In genomic region chrX:136065044-136065671, GRCh38 we compare ENCODE assay signal across 9 cellular contexts.
DNase-seq lines count a peak whose midpoint lies in the region; ATAC-seq, FAIRE-seq and TF ChIP-seq lines count a peak whose summit lies in the region.
"Had no signal": no experiment of that assay in that cellular context is flagged by ENCODE, and none has a peak within 500 bp of the region (broad histone marks: within the 10 kb centered on the region; RNA-seq: fewer than 3 reads in every experiment).

No MANE protein-coding gene starts in this region.

- H4K20me1 ChIP-seq in K562 (replicated peaks; ENCODE audit: control insufficient read depth, insufficient read depth, low read length) (no peaks in the 10 kb centered on the region), neural progenitor cell (ENCODE audit: low read depth) (no peaks in the 10 kb centered on the region)

- H3K9ac ChIP-seq in K562 (ENCODE audit: insufficient read depth in 1 of 2, low read depth in 2 of 2, low read length in 2 of 2) (no peak overlapping the region), mesendoderm (ENCODE audit: low read length) (no peak overlapping the region), neural progenitor cell (no peak overlapping the region)

- peak; percentile 93 for ATAC-seq in CD4-positive, alpha-beta T cell (ENCODE audit: poor library complexity)
- ATAC-seq in K562: no peak
- ATAC-seq in HG03378 (IDR thresholded peaks at IDR 0.05; ENCODE audit: unreplicated experiment): no peak

- H3K4me2 ChIP-seq in K562 (ENCODE audit: insufficient read depth, low read length) (no peak overlapping the region), mesendoderm (ENCODE audit: low read length) (no peak overlapping the region), neural progenitor cell (no peak overlapping the region)

- no peak overlapping the region for H2AK5ac ChIP-seq in mesendoderm (ENCODE audit: low read length)

- H3K4me3 ChIP-seq in K562 (no peak overlapping the region), mesendoderm (ENCODE audit: low read length) (no peak overlapping the region), thyroid gland (replicated peaks in 1 of 3) (no peak overlapping the region), neural progenitor cell (no peak overlapping the region)

- H3K79me2 ChIP-seq in K562 (ENCODE audit: control insufficient read depth, insufficient read depth, low read length) (no peaks in the 10 kb centered on the region), mesendoderm (ENCODE audit: control insufficient read depth, insufficient read depth, low read length) (no peaks in the 10 kb centered on the region), neural progenitor cell (ENCODE audit: low read depth) (no peaks in the 10 kb centered on the region)

- DNase-seq in CD4-positive, alpha-beta T cell: peak in 9 of 10 experiments; percentile 2 to 65 (median 28)
- DNase-seq in NCI-H2171 treated with DMSO at 0.1 percent for 48 hours (lab: John Stamatoyannopoulos, UW) (peak; percentile 68), K562 (ENCODE audit: extremely low read depth in 1 of 4, low spot score in 3 of 4) (no peak), mesendoderm (peak; percentile 6), thyroid gland (no peak), cerebellar cortex (ENCODE audit: low spot score) (no peak), neural progenitor cell (ENCODE audit: low spot score) (no peak)
- DNase-seq: MM.1S had no signal

- WGBS in K562 (ENCODE audit: insufficient coverage, low coverage, missing lambda C conversion rate): 0% methylated on average over 7 of the region's 7 CpGs
- WGBS in mesendoderm (ENCODE audit: extremely low coverage, insufficient coverage, low lambda C conversion rate): no CpG with 5 or more reads among the region's 7 CpGs
- WGBS in thyroid gland, 2 donors: 73 to 76% methylated on average over 7 of the region's 7 CpGs

- H4K8ac ChIP-seq in mesendoderm (ENCODE audit: low read depth, low read length): no peak overlapping the region

- TF ChIP-seq POLR2A in K562 (conservative IDR thresholded peaks at IDR 0.05) (no peak), thyroid gland (IDR thresholded peaks at IDR 0.05) (no peak)

- H3K79me1 ChIP-seq in mesendoderm (ENCODE audit: low read length): no peaks in the 10 kb centered on the region

- H3K9me3 Mint-ChIP-seq in CD4-positive, alpha-beta T cell: no peaks in the 10 kb centered on the region
- no peaks in the 10 kb centered on the region for H3K9me3 Mint-ChIP-seq in neural progenitor cell

- H3K36me3 ChIP-seq in K562 (ENCODE audit: control insufficient read depth, insufficient read depth, low read length) (no peaks in the 10 kb centered on the region), mesendoderm (ENCODE audit: control insufficient read depth, insufficient read depth, low read length) (no peaks in the 10 kb centered on the region), thyroid gland (no peaks in the 10 kb centered on the region), neural progenitor cell (no peaks in the 10 kb centered on the region)

- no peaks in the 10 kb centered on the region; a peak in 1 of 5 replicates for H3K4me1 ChIP-seq in K562 (replicated peaks in 1 of 2; ENCODE audit: control insufficient read depth in 2 of 2, insufficient read depth in 2 of 2, low read length in 2 of 2)
- H3K4me1 ChIP-seq in mesendoderm (ENCODE audit: control insufficient read depth, low read depth, low read length): no peaks in the 10 kb centered on the region
- H3K4me1 ChIP-seq in thyroid gland: no peaks in the 10 kb centered on the region
- no peaks in the 10 kb centered on the region for H3K4me1 ChIP-seq in neural progenitor cell

- no peak overlapping the region for H2BK120ac ChIP-seq in mesendoderm (ENCODE audit: low read depth, low read length)

- no peaks in the 10 kb centered on the region for H3K9me1 ChIP-seq in K562 (ENCODE audit: control insufficient read depth, insufficient read depth, low read length)

- H3K36me3 Mint-ChIP-seq in CD4-positive, alpha-beta T cell (ENCODE audit: low read depth): no peaks in the 10 kb centered on the region
- H3K36me3 Mint-ChIP-seq in neural progenitor cell: no peaks in the 10 kb centered on the region

- no peak overlapping the region for H2BK5ac ChIP-seq in mesendoderm (ENCODE audit: low read length)

- H3K27ac ChIP-seq in CD4-positive, alpha-beta T cell (ENCODE audit: low read depth, low read length): peak overlapping the region; percentile 46
- H3K27ac ChIP-seq in K562 (ENCODE audit: extremely low read depth, low read depth, low read length) (no peak overlapping the region), mesendoderm (ENCODE audit: low read depth, low read length) (no peak overlapping the region), thyroid gland (no peak overlapping the region), neural progenitor cell (no peak overlapping the region)

- no peak for TF ChIP-seq RAD21 in K562 (CRISPR knock-in tag; conservative IDR thresholded peaks at IDR 0.05 in 1 of 2, IDR thresholded peaks at IDR 0.05 in 1 of 2)

- H2BK15ac ChIP-seq in mesendoderm (replicated peaks; ENCODE audit: low read depth): no peak overlapping the region

- TF ChIP-seq EP300 in K562 (IDR thresholded peaks at IDR 0.05; ENCODE audit: low read length): no peak

- H3K27me3 Mint-ChIP-seq in CD4-positive, alpha-beta T cell: no peaks in the 10 kb centered on the region
- peaks cover 4% of the 10 kb centered on the region for H3K27me3 Mint-ChIP-seq in neural progenitor cell (ENCODE audit: insufficient read depth, low read depth)

- CTCF ChIA-PET in CD4-positive, alpha-beta T cell (lab: Charles Lee): no interaction called here
- CTCF ChIA-PET in K562 (lab: Yijun Ruan, JAX; ENCODE audit: low intra/inter-chr PET ratio): no interaction called here

- H3K18ac ChIP-seq in mesendoderm (ENCODE audit: low read length): no peak overlapping the region

- peak overlapping the region; percentile 36 for H3K4me3 Mint-ChIP-seq in CD4-positive, alpha-beta T cell
- no peak overlapping the region for H3K4me3 Mint-ChIP-seq in neural progenitor cell

- H3K27ac Mint-ChIP-seq in CD4-positive, alpha-beta T cell: peak overlapping the region; percentile 90
- no peak overlapping the region for H3K27ac Mint-ChIP-seq in neural progenitor cell

- no peaks in the 10 kb centered on the region for H3F3A ChIP-seq in neural progenitor cell (ENCODE audit: low read depth)

- no peak overlapping the region for H3K23ac ChIP-seq in mesendoderm (ENCODE audit: low read length)

- H3K9me3 ChIP-seq in CD4-positive, alpha-beta T cell (ENCODE audit: control insufficient read depth, low read length): no peaks in the 10 kb centered on the region
- H3K9me3 ChIP-seq in K562 (replicated peaks; ENCODE audit: control insufficient read depth, insufficient read depth, low read depth, low read length) (no peaks in the 10 kb centered on the region), thyroid gland (no peaks in the 10 kb centered on the region), neural progenitor cell (ENCODE audit: low read depth) (no peaks in the 10 kb centered on the region)

- intact Hi-C loops in CD4-positive, alpha-beta T cell (cut with DNase I, micrococcal nuclease): no loop called here
- intact Hi-C loops in K562 (cut with micrococcal nuclease) (no loop called here), thyroid gland (cut with DNase I) (no loop called here)

- in situ Hi-C loops in K562 (cut with MboI): no loop called here

- POLR2A ChIA-PET in CD4-positive, alpha-beta T cell (lab: Charles Lee): interaction anchor here (0.5 to 1.6 kb wide), 9 partner anchors 8 to 91 kb away, joined by 3 to 19 read pairs (median 3); no protein-coding TSS in a partner anchor
- POLR2A ChIA-PET in K562 (lab: Yijun Ruan, JAX): interaction anchor here (0.6 kb wide), 1 partner anchor 981 kb away, joined by 3 read pairs; no protein-coding TSS in a partner anchor

- no peak overlapping the region for H3K56ac ChIP-seq in mesendoderm (ENCODE audit: low read length)

- no TSS peak for BruUV-seq in K562 (replicated peaks; lab: Mats Ljungman, UMichigan)

- peaks cover 34% of the 10 kb centered on the region for H3K4me1 Mint-ChIP-seq in CD4-positive, alpha-beta T cell (ENCODE audit: low read depth)
- peaks cover 9% of the 10 kb centered on the region for H3K4me1 Mint-ChIP-seq in neural progenitor cell

- no peak for TF ChIP-seq CTCF in CD4-positive, alpha-beta T cell (IDR thresholded peaks at IDR 0.05)
- TF ChIP-seq CTCF in K562 (IDR thresholded peaks at IDR 0.05 in 2 of 3, conservative IDR thresholded peaks at IDR 0.05 in 1 of 3; ENCODE audit: insufficient read depth in 2 of 3, low read depth in 1 of 3, low read length in 3 of 3): no peak
- no peak for TF ChIP-seq CTCF in thyroid gland (IDR thresholded peaks at IDR 0.05)
- TF ChIP-seq CTCF in neural progenitor cell (IDR thresholded peaks at IDR 0.05): no peak

- H2AFZ ChIP-seq in K562 (ENCODE audit: low read depth, low read length): no peak overlapping the region
- H2AFZ ChIP-seq in neural progenitor cell (replicated peaks): no peak overlapping the region

- no peak overlapping the region for H4K5ac ChIP-seq in mesendoderm (ENCODE audit: low read length)

- H3K4ac ChIP-seq in mesendoderm (ENCODE audit: low read depth, low read length): no peak overlapping the region

- H3K27me3 ChIP-seq in CD4-positive, alpha-beta T cell (ENCODE audit: control insufficient read depth, insufficient read depth, low read length): no peaks in the 10 kb centered on the region
- peaks cover 26 to 28% of the 10 kb centered on the region in 2 experiments; a peak in 4 of 5 replicates for H3K27me3 ChIP-seq in K562 (ENCODE audit: control insufficient read depth in 2 of 2, insufficient read depth in 2 of 2, low read length in 2 of 2)
- no peaks in the 10 kb centered on the region for H3K27me3 ChIP-seq in mesendoderm (ENCODE audit: insufficient read depth, low read length, poor library complexity)
- no peaks in the 10 kb centered on the region for H3K27me3 ChIP-seq in thyroid gland
- no peaks in the 10 kb centered on the region for H3K27me3 ChIP-seq in neural progenitor cell

- FAIRE-seq in K562 (lab: Jason Lieb, UNC): no peak

TF ChIP-seq in K562, 482 proteins besides CTCF, POLR2A, EP300 and RAD21 (continues in another document):
- TF ChIP-seq DEAF1 (CRISPR knock-in tag; IDR thresholded peaks at IDR 0.05) (no peak), SIRT6 (IDR thresholded peaks at IDR 0.05; ENCODE audit: low read depth, low read length) (no peak)

Comparison
In these comparisons a context has a peak if more than half of its experiments do, and no peak if none do; other contexts are left out.
1. DNase-seq: peak in CD4-positive, alpha-beta T cell (9 of 10), NCI-H2171 treated with DMSO at 0.1 percent for 48 hours (single experiment) and mesendoderm (single experiment); none in K562 (0 of 4), thyroid gland (0 of 2), cerebellar cortex (single experiment) and neural progenitor cell (single experiment).